ENCODE assay signal across 19 cellular contexts in the genomic region with DNA sequence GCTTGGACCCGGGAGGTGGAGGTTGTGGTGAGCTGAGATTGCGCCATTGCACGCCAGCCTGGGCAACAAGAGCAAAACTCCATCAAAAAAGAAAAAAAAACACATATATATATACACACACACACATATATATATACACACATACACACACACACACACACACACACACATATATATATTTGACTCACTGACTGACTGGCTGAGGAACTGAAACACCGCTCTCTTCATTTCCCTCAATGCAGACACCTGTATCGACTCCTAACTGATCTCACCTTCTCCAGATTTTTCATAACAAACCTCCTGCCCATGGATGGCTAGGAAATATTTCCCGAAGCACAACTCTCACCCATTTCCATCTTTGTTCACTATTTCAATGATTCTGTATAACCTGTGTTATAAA.
"Had no signal": no experiment of that assay in that cellular context is flagged by ENCODE, and none has a peak within 500 bp of the region (broad histone marks: within the 10 kb centered on the region; RNA-seq: fewer than 3 reads in every experiment).

No MANE protein-coding gene starts in this region.

- H3K4me3 Mint-ChIP-seq: activated CD4-positive, alpha-beta T cell treated with anti-CD3 and anti-CD28 coated beads for 36 hours; activated CD8-positive, alpha-beta T cell treated with anti-CD3 and anti-CD28 coated beads for 36 hours; activated naive CD4-positive, alpha-beta T cell treated with anti-CD3 and anti-CD28 coated beads, Interleukin-2, amount 50 U/mL, for 24 hours; activated T-cell treated with anti-CD3 and anti-CD28 coated beads, Interleukin-2, amount 50 U/mL, for 4 hours; stimulated activated effector memory CD8-positive, alpha-beta T cell treated with anti-CD3 and anti-CD28 coated beads, Interleukin-12 subunit alpha, Interleukin-12 subunit beta, amount 100 ng/mL, for 72 hours had no signal

- DNase-seq: activated CD4-positive, alpha-beta T cell treated with anti-CD3 and anti-CD28 coated beads for 36 hours; activated CD8-positive, alpha-beta T cell treated with anti-CD3 and anti-CD28 coated beads for 36 hours; activated effector memory CD4-positive, alpha-beta T cell treated with Interleukin-2 at 50 U/mL for 16 hours; activated T-cell treated with anti-CD3 and anti-CD28 coated beads, Interleukin-2, amount 50 U/mL, for 4 hours; dorsolateral prefrontal cortex; erythroblast; heart right ventricle; left colon; midbrain; retina; stimulated activated CD4-positive, alpha-beta T cell treated with anti-CD3 and anti-CD28 coated beads, Interleukin-12 subunit alpha, Interleukin-12 subunit beta, amount 100 ng/mL, for 4 hours; stimulated activated CD4-positive, alpha-beta T cell treated with anti-CD3 and anti-CD28 coated beads, Interleukin-2, amount 100 ng/mL, for 24 hours; tibial artery; WERI-Rb-1 had no signal

- H3K27ac Mint-ChIP-seq: activated CD4-positive, alpha-beta T cell treated with anti-CD3 and anti-CD28 coated beads for 36 hours; activated CD8-positive, alpha-beta T cell treated with anti-CD3 and anti-CD28 coated beads for 36 hours; activated naive CD4-positive, alpha-beta T cell treated with anti-CD3 and anti-CD28 coated beads, Interleukin-2, amount 50 U/mL, for 24 hours; stimulated activated effector memory CD8-positive, alpha-beta T cell treated with anti-CD3 and anti-CD28 coated beads, Interleukin-12 subunit alpha, Interleukin-12 subunit beta, amount 100 ng/mL, for 72 hours had no signal

- H3K36me3 Mint-ChIP-seq: activated naive CD4-positive, alpha-beta T cell treated with anti-CD3 and anti-CD28 coated beads, Interleukin-2, amount 50 U/mL, for 24 hours; stimulated activated effector memory CD8-positive, alpha-beta T cell treated with anti-CD3 and anti-CD28 coated beads, Interleukin-12 subunit alpha, Interleukin-12 subunit beta, amount 100 ng/mL, for 72 hours had no signal

- H3K9me3 ChIP-seq: gastroesophageal sphincter, heart right ventricle, tibial artery had no signal

- H3K36me3 ChIP-seq: cardiac muscle cell, gastroesophageal sphincter, heart right ventricle, tibial artery, WERI-Rb-1 had no signal

- ATAC-seq: activated CD4-positive, alpha-beta T cell treated with anti-CD3 and anti-CD28 coated beads for 36 hours; activated CD8-positive, alpha-beta T cell treated with anti-CD3 and anti-CD28 coated beads for 36 hours; activated T-cell treated with anti-CD3 and anti-CD28 coated beads, Interleukin-2, amount 50 U/mL, for 4 hours; gastroesophageal sphincter; heart right ventricle; left colon; stimulated activated effector memory CD8-positive, alpha-beta T cell treated with anti-CD3 and anti-CD28 coated beads, Interleukin-12 subunit alpha, Interleukin-12 subunit beta, amount 100 ng/mL, for 72 hours had no signal

- H3K4me1 Mint-ChIP-seq: activated CD4-positive, alpha-beta T cell treated with anti-CD3 and anti-CD28 coated beads for 36 hours; activated naive CD4-positive, alpha-beta T cell treated with anti-CD3 and anti-CD28 coated beads, Interleukin-2, amount 50 U/mL, for 24 hours; stimulated activated effector memory CD8-positive, alpha-beta T cell treated with anti-CD3 and anti-CD28 coated beads, Interleukin-12 subunit alpha, Interleukin-12 subunit beta, amount 100 ng/mL, for 72 hours had no signal

- H3K4me1 ChIP-seq: gastroesophageal sphincter had no signal

- H3K27me3 Mint-ChIP-seq: activated CD4-positive, alpha-beta T cell treated with anti-CD3 and anti-CD28 coated beads for 36 hours; activated CD8-positive, alpha-beta T cell treated with anti-CD3 and anti-CD28 coated beads for 36 hours; activated naive CD4-positive, alpha-beta T cell treated with anti-CD3 and anti-CD28 coated beads, Interleukin-2, amount 50 U/mL, for 24 hours had no signal

- H3K9me3 Mint-ChIP-seq: activated naive CD4-positive, alpha-beta T cell treated with anti-CD3 and anti-CD28 coated beads, Interleukin-2, amount 50 U/mL, for 24 hours had no signal

- H3K4me3 ChIP-seq: cardiac muscle cell, dorsolateral prefrontal cortex, gastroesophageal sphincter, heart right ventricle, lung, tibial artery had no signal

- H3K27me3 ChIP-seq: dorsolateral prefrontal cortex, gastroesophageal sphincter, heart right ventricle, tibial artery had no signal

- H3K27ac ChIP-seq: cardiac muscle cell, dorsolateral prefrontal cortex, gastroesophageal sphincter, heart right ventricle, tibial artery, WERI-Rb-1 had no signal
